ENCODE assay signal across 8 cellular contexts in genomic region chr5:34898258-34898895, GRCh38. TPM values are rescaled to one million over a fixed set of nuclear protein-coding genes. Genes with fewer than 3 reads are reported as not detected.
DNase-seq lines count a peak whose midpoint lies in the region; ATAC-seq lines count a peak whose summit lies in the region.

No MANE protein-coding gene starts in this region.

- intact Hi-C loops in left colon (cut with DNase I, micrococcal nuclease): loop anchor here in 1 of 2 donors (2.0 to 5.0 kb wide), 2 partner anchors 376 to 411 kb away; no protein-coding TSS in a partner anchor

- ATAC-seq in GM19023 (IDR thresholded peaks at IDR 0.05; ENCODE audit: unreplicated experiment): peak; percentile 84
- ATAC-seq in HG03354 (IDR thresholded peaks at IDR 0.05; ENCODE audit: poor library complexity, severe bottlenecking, unreplicated experiment): peak; percentile 96
- ATAC-seq in left colon: peak; percentile 92

- peak; percentile 72 for DNase-seq in AG20443 (ENCODE audit: low spot score)
- DNase-seq in NCI-H345 (lab: John Stamatoyannopoulos, UW): peak; percentile 67
- DNase-seq in activated CD4-positive, CD25-positive, alpha-beta regulatory T cell (lab: John Stamatoyannopoulos, UW): peak in 3 of 4 experiments; percentile 2 to 26 (median 24)
- peak; percentile 76 for DNase-seq in cerebellar cortex (ENCODE audit: low spot score)
- peak; percentile 49 to 70 for DNase-seq in left colon
- DNase-seq in stimulated activated CD4-positive, alpha-beta T cell treated with anti-CD3 and anti-CD28 coated beads, Interleukin-4, amount 100 ng/mL, for 48 hours (ENCODE audit: low read depth in 2 of 2): peak; percentile 35 to 40

RNA-seq across cellular contexts. Expression of gene RAD1, which starts 16.9 kb away (rescaled TPM):
- 10 to 100 TPM; 12.3 to 12.8 TPM for total RNA-seq in left colon

RNA-seq across cellular contexts. Expression of gene BRIX1, which starts 17.1 kb away (rescaled TPM):
- total RNA-seq in left colon: 10 to 100 TPM; 11.2 to 13.8 TPM

RNA-seq across cellular contexts. Expression of gene DNAJC21, which starts 31.0 kb away (rescaled TPM):
- total RNA-seq in left colon: 10 to 100 TPM; 37.9 to 40.0 TPM

RNA-seq across cellular contexts. Expression of gene TTC23L, which starts 59.4 kb away (rescaled TPM):
- total RNA-seq in left colon: under 1 TPM in 1 of 2 donors, not detected in 1; 0.12 TPM

Comparison
In these comparisons a context has a peak if more than half of its experiments do, and no peak if none do; other contexts are left out.
1. Peak in every context shown above with its lines: DNase-seq and ATAC-seq.
2. DNase-seq: peak in every context shown above with its lines; median percentile 76 in cerebellar cortex; 72 in AG20443; 67 in NCI-H345; 60 in left colon; 38 in stimulated activated CD4-positive, alpha-beta T cell treated with anti-CD3 and anti-CD28 coated beads, Interleukin-4, amount 100 ng/mL, for 48 hours; 24 in activated CD4-positive, CD25-positive, alpha-beta regulatory T cell.